ENCODE assay signal across 15 cellular contexts in genomic region chr12:132352896-132353800, GRCh38. TPM values are rescaled to one million over a fixed set of nuclear protein-coding genes. Genes with fewer than 3 reads are reported as not detected.
DNase-seq lines count a peak whose midpoint lies in the region; ATAC-seq and TF ChIP-seq lines count a peak whose summit lies in the region.
"Had no signal": no experiment of that assay in that cellular context is flagged by ENCODE, and none has a peak within 500 bp of the region (broad histone marks: within the 10 kb centered on the region; RNA-seq: fewer than 3 reads in every experiment).

No MANE protein-coding gene starts in this region.

- peak overlapping the region; percentile 63 for H3K23ac ChIP-seq in neuronal stem cell (ENCODE audit: low read depth, low read length, poor library complexity)

- H3K14ac ChIP-seq in neuronal stem cell (ENCODE audit: low read length) = no peak overlapping the region

- ATAC-seq in GM18511 (IDR thresholded peaks at IDR 0.05; ENCODE audit: unreplicated experiment) = no peak
- ATAC-seq: CD8-positive, alpha-beta T cell; Panc1 had no signal

- peaks cover 6% of the 10 kb centered on the region for H3K4me1 Mint-ChIP-seq in chondrocyte (ENCODE audit: low read depth)
- no peaks in the 10 kb centered on the region for H3K4me1 Mint-ChIP-seq in activated CD4-positive, alpha-beta memory T cell treated with anti-CD3 and anti-CD28 coated beads for 36 hours (ENCODE audit: low read depth)
- no peaks in the 10 kb centered on the region for H3K4me1 Mint-ChIP-seq in CD8-positive, alpha-beta memory T cell
- H3K4me1 Mint-ChIP-seq: B cell had no signal

- no peaks in the 10 kb centered on the region for H3K36me3 Mint-ChIP-seq in chondrocyte (ENCODE audit: low read depth)
- no peaks in the 10 kb centered on the region for H3K36me3 Mint-ChIP-seq in activated CD4-positive, alpha-beta memory T cell treated with anti-CD3 and anti-CD28 coated beads for 36 hours
- H3K36me3 Mint-ChIP-seq in CD8-positive, alpha-beta memory T cell = no peaks in the 10 kb centered on the region
- H3K36me3 Mint-ChIP-seq: CD8-positive, alpha-beta T cell had no signal

- H2BK5ac ChIP-seq in neuronal stem cell (ENCODE audit: low read length) = no peak overlapping the region

- no peaks in the 10 kb centered on the region for H4K20me1 ChIP-seq in BLaER1

- H3K18ac ChIP-seq in neuronal stem cell (ENCODE audit: low read length) = peak overlapping the region; percentile 73

- no peak overlapping the region for H2BK120ac ChIP-seq in neuronal stem cell (ENCODE audit: low read depth, low read length)

- H3K4me3 Mint-ChIP-seq in chondrocyte (ENCODE audit: unreplicated experiment) = no peak overlapping the region
- H3K4me3 Mint-ChIP-seq in activated CD4-positive, alpha-beta memory T cell treated with anti-CD3 and anti-CD28 coated beads for 36 hours = no peak overlapping the region
- H3K4me3 Mint-ChIP-seq in CD8-positive, alpha-beta memory T cell = no peak overlapping the region
- H3K4me3 Mint-ChIP-seq: B cell; CD8-positive, alpha-beta T cell had no signal

- H2BK12ac ChIP-seq in neuronal stem cell (ENCODE audit: low read length) = no peak overlapping the region

- no peak overlapping the region for H3K27ac Mint-ChIP-seq in chondrocyte (ENCODE audit: unreplicated experiment)
- H3K27ac Mint-ChIP-seq in activated CD4-positive, alpha-beta memory T cell treated with anti-CD3 and anti-CD28 coated beads for 36 hours = no peak overlapping the region
- H3K27ac Mint-ChIP-seq in CD8-positive, alpha-beta memory T cell = no peak overlapping the region
- H3K27ac Mint-ChIP-seq: B cell; CD8-positive, alpha-beta T cell had no signal

- H2AK5ac ChIP-seq in neuronal stem cell (ENCODE audit: low read depth, low read length) = no peak overlapping the region

- no peak overlapping the region for H3K4ac ChIP-seq in neuronal stem cell (ENCODE audit: low read length)

- intact Hi-C loops in activated CD4-positive, alpha-beta memory T cell treated with anti-CD3 and anti-CD28 coated beads for 36 hours (cut with micrococcal nuclease) = no loop called here

- peaks cover 2% of the 10 kb centered on the region for H3K79me1 ChIP-seq in neuronal stem cell (ENCODE audit: low read depth, low read length)

- no peak overlapping the region for H4K91ac ChIP-seq in neuronal stem cell (ENCODE audit: low read depth, low read length, poor library complexity)

- peak overlapping the region; percentile 73; the same call in 1 of the 2 replicates for H3K27ac ChIP-seq in BLaER1
- H3K27ac ChIP-seq in neuronal stem cell (replicated peaks; ENCODE audit: low read length) = no peak overlapping the region
- H3K27ac ChIP-seq in CD8-positive, alpha-beta memory T cell (ENCODE audit: low read depth, low read length) = no peak overlapping the region

- no peaks in the 10 kb centered on the region for H3K9me3 Mint-ChIP-seq in chondrocyte (ENCODE audit: low read depth)
- H3K9me3 Mint-ChIP-seq in activated CD4-positive, alpha-beta memory T cell treated with anti-CD3 and anti-CD28 coated beads for 36 hours = no peaks in the 10 kb centered on the region
- no peaks in the 10 kb centered on the region for H3K9me3 Mint-ChIP-seq in CD8-positive, alpha-beta memory T cell
- H3K9me3 Mint-ChIP-seq: CD8-positive, alpha-beta T cell had no signal

- no peaks in the 10 kb centered on the region for H3K36me3 ChIP-seq in BLaER1
- no peaks in the 10 kb centered on the region for H3K36me3 ChIP-seq in H7 (replicated peaks; ENCODE audit: control insufficient read depth, insufficient read depth, low read length)
- H3K36me3 ChIP-seq in neuronal stem cell (replicated peaks in 1 of 2; ENCODE audit: control insufficient read depth in 2 of 2, insufficient read depth in 2 of 2, low read length in 2 of 2) = no peaks in the 10 kb centered on the region
- no peaks in the 10 kb centered on the region for H3K36me3 ChIP-seq in CD8-positive, alpha-beta memory T cell (ENCODE audit: insufficient read depth, low read length)
- H3K36me3 ChIP-seq: MG63 had no signal

- POLR2A ChIA-PET in activated CD4-positive, alpha-beta memory T cell treated with anti-CD3 and anti-CD28 coated beads for 36 hours (lab: Charles Lee) = no interaction called here
- POLR2A ChIA-PET in CD8-positive, alpha-beta memory T cell (lab: Charles Lee) = no interaction called here

- no peak for TF ChIP-seq CTCF in chondrocyte (IDR thresholded peaks at IDR 0.05)

- H2AFZ ChIP-seq in neuronal stem cell (ENCODE audit: low read length) = no peak overlapping the region

- DNase-seq in H7 (peak; percentile 91), chondrocyte (ENCODE audit: low spot score) (peak; percentile 84), neuronal stem cell (ENCODE audit: low spot score) (no peak)
- no peak for DNase-seq in activated CD4-positive, alpha-beta memory T cell treated with anti-CD3 and anti-CD28 coated beads for 36 hours
- no peak for DNase-seq in CD8-positive, alpha-beta memory T cell
- DNase-seq: CD8-positive, alpha-beta T cell; MG63; NCI-H1105; NCI-H1694 treated with DMSO at 0.1 percent for 48 hours; NCI-H69; SIG-M5 had no signal

- H3K27me3 Mint-ChIP-seq in chondrocyte (ENCODE audit: low read depth) = peaks cover 17% of the 10 kb centered on the region
- peaks cover 5% of the 10 kb centered on the region for H3K27me3 Mint-ChIP-seq in activated CD4-positive, alpha-beta memory T cell treated with anti-CD3 and anti-CD28 coated beads for 36 hours
- H3K27me3 Mint-ChIP-seq in CD8-positive, alpha-beta memory T cell = peaks cover 4 to 16% of the 10 kb centered on the region in 2 donors

- H4K8ac ChIP-seq in neuronal stem cell (ENCODE audit: low read depth, low read length) = peak overlapping the region; percentile 27

- CTCF ChIA-PET in activated CD4-positive, alpha-beta memory T cell treated with anti-CD3 and anti-CD28 coated beads for 36 hours (lab: Charles Lee) = no interaction called here
- CTCF ChIA-PET in CD8-positive, alpha-beta memory T cell (lab: Charles Lee) = no interaction called here

- H3K4me2 ChIP-seq in BLaER1 (peak overlapping the region; percentile 92), neuronal stem cell (ENCODE audit: insufficient read depth, low read length, poor library complexity, severe bottlenecking) (no peak overlapping the region)

- H3K9me3 ChIP-seq in BLaER1 (no peaks in the 10 kb centered on the region), neuronal stem cell (replicated peaks in 1 of 2; ENCODE audit: control insufficient read depth in 2 of 2, insufficient read depth in 1 of 2, low read depth in 1 of 2, low read length in 2 of 2) (peaks cover 0 to 6% of the 10 kb centered on the region in 2 donors)
- H3K9me3 ChIP-seq in CD8-positive, alpha-beta memory T cell (ENCODE audit: low read length) = no peaks in the 10 kb centered on the region
- H3K9me3 ChIP-seq: MG63 had no signal

- WGBS in neuronal stem cell (ENCODE audit: extremely low coverage in 2 of 2, insufficient read length in 2 of 2, insufficient replicate concordance in 1 of 2), 2 donors = no CpG with 5 or more reads among the region's 42 CpGs

- H3K4me1 ChIP-seq in BLaER1 = peaks cover 80% of the 10 kb centered on the region
- no peaks in the 10 kb centered on the region for H3K4me1 ChIP-seq in neuronal stem cell (ENCODE audit: control insufficient read depth in 2 of 2, insufficient read depth in 1 of 2, low read depth in 1 of 2, low read length in 2 of 2)
- no peaks in the 10 kb centered on the region for H3K4me1 ChIP-seq in CD8-positive, alpha-beta memory T cell (ENCODE audit: insufficient read depth, low read length)

- H3K4me3 ChIP-seq in BLaER1 = 0 out of 2 replicates have a peak overlapping the region, but pooled peaks have one; percentile 38
- H3K4me3 ChIP-seq in H7 (ENCODE audit: insufficient read depth, low read depth, low read length) = no peak overlapping the region
- H3K4me3 ChIP-seq in neuronal stem cell (ENCODE audit: low read length in 2 of 2) = no peak overlapping the region
- no peak overlapping the region for H3K4me3 ChIP-seq in CD8-positive, alpha-beta memory T cell (ENCODE audit: low read length)
- H3K4me3 ChIP-seq: MG63 had no signal

- H3K27me3 ChIP-seq in BLaER1 (peaks cover 30% of the 10 kb centered on the region), H7 (ENCODE audit: control insufficient read depth, insufficient read depth, low read length) (peaks cover 4% of the 10 kb centered on the region; the same call in 1 of the 2 replicates), neuronal stem cell (ENCODE audit: control insufficient read depth in 3 of 3, insufficient read depth in 3 of 3, low read depth in 1 of 3, low read length in 3 of 3) (peaks cover 0 to 19% (median 5%) of the 10 kb centered on the region in 3 experiments)
- no peaks in the 10 kb centered on the region for H3K27me3 ChIP-seq in CD8-positive, alpha-beta memory T cell (ENCODE audit: insufficient read depth, low read length, poor library complexity, severe bottlenecking)

- H3K9ac ChIP-seq in BLaER1 = no peak overlapping the region
- no peak overlapping the region for H3K9ac ChIP-seq in neuronal stem cell (ENCODE audit: low read depth, low read length, poor library complexity)

- H2BK15ac ChIP-seq in neuronal stem cell (ENCODE audit: low read length) = no peak overlapping the region

RNA-seq across cellular contexts. Expression of gene GALNT9, which starts 23.8 kb away (rescaled TPM):
- total RNA-seq in H7 (2014; rRNA removed; shearing (Covaris generic)) = 0.44 and 0.45 TPM in 2 replicates
- 0.15 to 0.29 TPM in 2 of 3 replicates, not detected in the other for total RNA-seq in chondrocyte
- polyA plus RNA-seq in neuronal stem cell (2013, experiment 1 of 2) = 0.13 TPM
- polyA plus RNA-seq in neuronal stem cell (2013, experiment 2 of 2) = 0.14 TPM
- total RNA-seq in activated CD4-positive, alpha-beta memory T cell treated with anti-CD3 and anti-CD28 coated beads for 36 hours = under 1 TPM; 0.12 to 0.29 TPM
- under 1 TPM in 1 of 2 experiments, not detected in 1; 0.18 TPM for total RNA-seq in CD8-positive, alpha-beta memory T cell
- not detected for polyA plus RNA-seq in CD8-positive, alpha-beta memory T cell
- total RNA-seq: CD8-positive, alpha-beta T cell had no signal

Comparison
In these comparisons a context has a peak if more than half of its experiments do, and no peak if none do; other contexts are left out.
1. DNase-seq: peak in H7 (single experiment) and chondrocyte (single experiment); none in neuronal stem cell (single experiment), activated CD4-positive, alpha-beta memory T cell treated with anti-CD3 and anti-CD28 coated beads for 36 hours (single experiment) and CD8-positive, alpha-beta memory T cell (0 of 5).